ENCODE assay signal across 8 cellular contexts in the genomic region with DNA sequence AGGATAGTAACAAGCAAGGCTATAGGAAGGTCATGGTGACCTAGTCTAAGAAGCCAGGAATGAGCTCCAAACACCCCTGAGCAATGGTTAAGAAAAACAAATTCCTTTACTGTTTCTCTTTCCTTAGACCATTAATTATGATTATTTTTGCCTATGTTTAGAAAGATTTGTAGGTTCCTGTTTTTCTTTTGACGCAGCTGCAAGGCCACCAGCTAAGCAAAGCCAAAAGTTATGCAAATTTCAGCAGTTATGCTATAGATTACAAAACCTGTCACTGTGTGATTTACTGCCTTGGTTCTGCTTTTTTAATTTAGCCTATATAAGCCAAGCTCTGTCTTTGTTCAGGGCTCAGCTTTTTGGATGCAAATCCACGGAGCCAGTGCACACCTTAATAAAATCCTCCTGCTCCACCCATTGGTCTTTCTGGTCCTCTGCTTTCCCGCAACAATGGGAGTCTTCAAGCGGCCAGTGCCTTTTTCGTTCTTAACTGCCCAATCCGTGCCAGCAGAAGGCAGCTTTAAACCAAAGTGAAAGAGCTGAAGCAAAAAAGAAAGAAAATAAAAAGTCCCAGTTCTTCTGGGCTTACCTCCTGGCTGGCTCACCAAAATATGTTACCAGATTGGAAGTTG. TPM values are rescaled to one million over a fixed set of nuclear protein-coding genes. Genes with fewer than 3 reads are reported as not detected.
DNase-seq lines count a peak whose midpoint lies in the region; ATAC-seq and TF ChIP-seq lines count a peak whose summit lies in the region.

No MANE protein-coding gene starts in this region.

- in situ Hi-C loops in astrocyte of the spinal cord (cut with HindIII; ENCODE audit: low sequenced_read_pairs), result no loop called here

- peaks cover 2% of the 10 kb centered on the region for H3K36me3 Mint-ChIP-seq in activated CD4-positive, alpha-beta T cell treated with anti-CD3 and anti-CD28 coated beads for 36 hours (ENCODE audit: low read depth)
- peaks cover 1% of the 10 kb centered on the region; the same call in 1 of the 2 replicates for H3K36me3 Mint-ChIP-seq in HFFc6 (ENCODE audit: low read depth)
- H3K36me3 Mint-ChIP-seq in naive B cell, result peaks cover 9 to 18% of the 10 kb centered on the region in 2 donors

- no peaks in the 10 kb centered on the region for H3K27me3 Mint-ChIP-seq in activated CD4-positive, alpha-beta T cell treated with anti-CD3 and anti-CD28 coated beads for 36 hours
- no peaks in the 10 kb centered on the region for H3K27me3 Mint-ChIP-seq in HFFc6 (ENCODE audit: insufficient read depth)
- H3K27me3 Mint-ChIP-seq in naive B cell, result no peaks in the 10 kb centered on the region

- no peak for ATAC-seq in activated CD4-positive, alpha-beta T cell treated with anti-CD3 and anti-CD28 coated beads for 36 hours
- peak; percentile 60 for ATAC-seq in naive B cell (ENCODE audit: low read depth in 2 of 2)

- H3K4me3 ChIP-seq in astrocyte of the spinal cord (ENCODE audit: low read depth, low read length), result peak overlapping the region; percentile 54

- TF ChIP-seq CTCF in HFFc6 (IDR thresholded peaks at IDR 0.05), result no peak
- no peak for TF ChIP-seq CTCF in astrocyte of the spinal cord (IDR thresholded peaks at IDR 0.05; ENCODE audit: low read depth, low read length)

- POLR2A ChIA-PET in activated CD4-positive, alpha-beta T cell treated with anti-CD3 and anti-CD28 coated beads for 36 hours (lab: Charles Lee), result interaction anchor here (0.6 to 2.3 kb wide), 4 partner anchors 14 to 584 kb away, joined by 3 to 20 read pairs (median 6); partner anchors contain the start of genes AASDH, PAICS and PPAT

- peak; percentile 26 for DNase-seq in activated CD4-positive, alpha-beta T cell treated with anti-CD3 and anti-CD28 coated beads for 36 hours
- DNase-seq in activated CD4-positive, alpha-beta T cell treated with anti-CD3 and anti-CD28 coated beads, Interleukin-2, amount 50 U/mL, for 1 hour, result no peak
- DNase-seq in HFFc6 (peak; percentile 6), NCI-H1048 (lab: John Stamatoyannopoulos, UW) (peak; percentile 66), astrocyte of the spinal cord (ENCODE audit: low read depth, low spot score) (no peak), naive B cell (peak; percentile 75), NCI-H146 treated with DMSO at 0.1 percent for 48 hours (lab: John Stamatoyannopoulos, UW; ENCODE audit: unreplicated experiment) (no peak), pons (ENCODE audit: low spot score) (no peak)

- peak overlapping the region; percentile 79 for H3K4me3 Mint-ChIP-seq in activated CD4-positive, alpha-beta T cell treated with anti-CD3 and anti-CD28 coated beads for 36 hours
- H3K4me3 Mint-ChIP-seq in HFFc6, result peak overlapping the region; percentile 91
- peak overlapping the region; percentile 91 to 99 (median 94) for H3K4me3 Mint-ChIP-seq in naive B cell

- no peaks in the 10 kb centered on the region for H3K9me3 Mint-ChIP-seq in activated CD4-positive, alpha-beta T cell treated with anti-CD3 and anti-CD28 coated beads for 36 hours (ENCODE audit: low read depth)
- no peaks in the 10 kb centered on the region for H3K9me3 Mint-ChIP-seq in HFFc6
- H3K9me3 Mint-ChIP-seq in naive B cell, result peaks cover 0 to 2% (median 0%) of the 10 kb centered on the region in 7 donors

- CTCF ChIA-PET in activated CD4-positive, alpha-beta T cell treated with anti-CD3 and anti-CD28 coated beads for 36 hours (lab: Charles Lee), result interaction anchor here (0.5 to 2.6 kb wide), 16 partner anchors 7 to 889 kb away, joined by 3 to 17 read pairs (median 4); partner anchors contain the start of genes PPAT and TMEM165

- peak overlapping the region; percentile 94 for H3K27ac Mint-ChIP-seq in activated CD4-positive, alpha-beta T cell treated with anti-CD3 and anti-CD28 coated beads for 36 hours
- peak overlapping the region; percentile 97 for H3K27ac Mint-ChIP-seq in HFFc6
- peak overlapping the region; percentile 98 to 100 (median 100) for H3K27ac Mint-ChIP-seq in naive B cell

- peaks cover 37% of the 10 kb centered on the region for H3K4me1 Mint-ChIP-seq in activated CD4-positive, alpha-beta T cell treated with anti-CD3 and anti-CD28 coated beads for 36 hours
- peaks cover 44% of the 10 kb centered on the region for H3K4me1 Mint-ChIP-seq in HFFc6 (ENCODE audit: low read depth)
- H3K4me1 Mint-ChIP-seq in naive B cell, result peaks cover 40 to 63% (median 54%) of the 10 kb centered on the region in 3 donors

- intact Hi-C loops in activated CD4-positive, alpha-beta T cell treated with anti-CD3 and anti-CD28 coated beads for 36 hours (cut with DNase I, micrococcal nuclease), result loop anchor here (1.0 to 10.0 kb wide), 4 partner anchors 40 to 1883 kb away; partner anchors contain the start of genes AASDH (in 1 of the 2) and CHIC2 (in 1 of the 2)

RNA-seq across cellular contexts. Expression of gene CEP135, which starts 1.4 kb away (rescaled TPM):
- 10 to 100 TPM; 17.0 to 17.5 TPM for total RNA-seq in activated CD4-positive, alpha-beta T cell treated with anti-CD3 and anti-CD28 coated beads for 36 hours
- total RNA-seq in HFFc6 (2021; fragmentation: NEBNext Ultra II Directional; extraction: Animal tissue kit (Norgen Biotek cat#: 25700)), result 1 to 10 TPM; 4.3 to 7.0 (median 6.3) TPM
- polyA plus RNA-seq in naive B cell (ENCODE audit: low read depth in 6 of 6), result 10 to 100 TPM; 13.6 to 23.0 (median 17.0) TPM

Comparison
In these comparisons a context has a peak if more than half of its experiments do, and no peak if none do; other contexts are left out.
1. DNase-seq: peak in activated CD4-positive, alpha-beta T cell treated with anti-CD3 and anti-CD28 coated beads for 36 hours (single experiment), HFFc6 (single experiment), NCI-H1048 (single experiment) and naive B cell (single experiment); none in activated CD4-positive, alpha-beta T cell treated with anti-CD3 and anti-CD28 coated beads, Interleukin-2, amount 50 U/mL, for 1 hour (single experiment), astrocyte of the spinal cord (single experiment), NCI-H146 treated with DMSO at 0.1 percent for 48 hours (single experiment) and pons (single experiment).
2. Peak in every context shown above with its lines, with median percentiles within 50 percentile points of each other: H3K27ac Mint-ChIP-seq and H3K4me3 Mint-ChIP-seq.